In the genomic region with DNA sequence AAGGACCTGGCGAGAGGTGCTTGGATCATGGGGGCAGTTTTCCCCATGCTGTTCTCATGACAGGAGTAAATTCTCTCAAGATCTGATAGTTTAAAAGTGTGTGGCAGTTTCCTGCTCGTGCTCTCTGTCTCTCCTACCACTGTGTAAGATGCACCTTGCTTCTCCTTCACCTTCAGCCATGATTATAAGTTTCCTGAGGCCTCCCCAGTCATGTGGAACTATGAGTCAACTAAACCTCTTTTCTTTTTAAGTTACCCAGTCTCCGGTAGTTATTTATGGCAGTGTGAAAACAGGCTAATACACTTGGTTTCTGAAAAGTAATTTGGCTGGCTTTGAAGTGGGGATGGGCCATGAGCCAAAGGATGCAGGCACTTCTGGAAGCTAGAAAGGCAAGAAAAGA, we compare ENCODE assay signal across 22 cellular contexts.
"Had no signal": no experiment of that assay in that cellular context is flagged by ENCODE, and none has a peak within 500 bp of the region (broad histone marks: within the 10 kb centered on the region; RNA-seq: fewer than 3 reads in every experiment).

No MANE protein-coding gene starts in this region.

- H3K27ac Mint-ChIP-seq: stimulated activated effector memory CD8-positive, alpha-beta T cell treated with anti-CD3 and anti-CD28 coated beads, Interleukin-12 subunit alpha, Interleukin-12 subunit beta, amount 100 ng/mL, for 72 hours; T-helper 2 cell treated with Interferon-gamma antibody and Interleukin-4, amounts not matched to agents 5 μg/mL and 100 μg/mL, for 36 hours; type B pancreatic cell had no signal

- DNase-seq: activated CD4-positive, CD25-positive, alpha-beta regulatory T cell treated with anti-CD3 and anti-CD28 coated beads, Interleukin-2, amount 50 U/mL, for 72 hours; activated CD8-positive, alpha-beta memory T cell treated with anti-CD3 and anti-CD28 coated beads, Interleukin-2, amount 50 U/mL, for 48 hours; activated effector memory CD4-positive, alpha-beta T cell treated with anti-CD3 and anti-CD28 coated beads, Interleukin-2, amount 50 U/mL, for 16 hours; activated T-cell treated with anti-CD3 and anti-CD28 coated beads, Interleukin-2, amount 50 U/mL, for 72 hours; brain microvascular endothelial cell; caudate nucleus; dermis blood vessel endothelial cell; effector CD8-positive, alpha-beta T cell; foreskin melanocyte; kidney; naive thymus-derived CD4-positive, alpha-beta T cell; right lobe of liver; stimulated activated CD4-positive, alpha-beta T cell treated with anti-CD3 and anti-CD28 coated beads, Interleukin-1b, Interleukin-23, amount 100 ng/mL, for 48 hours; WERI-Rb-1 had no signal

- H3K36me3 ChIP-seq: brain microvascular endothelial cell, neural progenitor cell, thoracic aorta, WERI-Rb-1 had no signal

- H3K27ac ChIP-seq: brain microvascular endothelial cell, neural progenitor cell, right lobe of liver, skin epidermis, thoracic aorta, WERI-Rb-1 had no signal

- H3K36me3 Mint-ChIP-seq: stimulated activated effector memory CD8-positive, alpha-beta T cell treated with anti-CD3 and anti-CD28 coated beads, Interleukin-12 subunit alpha, Interleukin-12 subunit beta, amount 100 ng/mL, for 72 hours; type B pancreatic cell had no signal

- H3K27me3 Mint-ChIP-seq: naive thymus-derived CD4-positive, alpha-beta T cell; type B pancreatic cell had no signal

- H3K4me1 Mint-ChIP-seq: neural progenitor cell; stimulated activated effector memory CD8-positive, alpha-beta T cell treated with anti-CD3 and anti-CD28 coated beads, Interleukin-12 subunit alpha, Interleukin-12 subunit beta, amount 100 ng/mL, for 72 hours had no signal

- H3K27me3 ChIP-seq: brain microvascular endothelial cell, neural progenitor cell, right lobe of liver had no signal

- H3K4me1 ChIP-seq: neural progenitor cell, right lobe of liver had no signal

- H3K9me3 ChIP-seq: right lobe of liver, thoracic aorta had no signal

- ATAC-seq: activated T-cell treated with anti-CD3 and anti-CD28 coated beads, Interleukin-2, amount 50 U/mL, for 72 hours; naive thymus-derived CD4-positive, alpha-beta T cell; right lobe of liver; SK-N-SH treated with all-trans-retinoic acid at 6 μM for 48 hours; stimulated activated effector memory CD8-positive, alpha-beta T cell treated with anti-CD3 and anti-CD28 coated beads, Interleukin-12 subunit alpha, Interleukin-12 subunit beta, amount 100 ng/mL, for 72 hours had no signal

- H3K9me3 Mint-ChIP-seq: activated T-cell treated with anti-CD3 and anti-CD28 coated beads, Interleukin-2, amount 50 U/mL, for 72 hours; neural progenitor cell; stimulated activated effector memory CD8-positive, alpha-beta T cell treated with anti-CD3 and anti-CD28 coated beads, Interleukin-12 subunit alpha, Interleukin-12 subunit beta, amount 100 ng/mL, for 72 hours; T-helper 2 cell treated with Interferon-gamma antibody and Interleukin-4, amounts not matched to agents 5 μg/mL and 100 μg/mL, for 36 hours; type B pancreatic cell had no signal

- H3K4me3 Mint-ChIP-seq: activated T-cell treated with anti-CD3 and anti-CD28 coated beads, Interleukin-2, amount 50 U/mL, for 72 hours; naive thymus-derived CD4-positive, alpha-beta T cell; neural progenitor cell; stimulated activated effector memory CD8-positive, alpha-beta T cell treated with anti-CD3 and anti-CD28 coated beads, Interleukin-12 subunit alpha, Interleukin-12 subunit beta, amount 100 ng/mL, for 72 hours; T-helper 2 cell treated with Interferon-gamma antibody and Interleukin-4, amounts not matched to agents 5 μg/mL and 100 μg/mL, for 36 hours; type B pancreatic cell had no signal

- H3K4me3 ChIP-seq: lung, neural progenitor cell, right lobe of liver, skin epidermis, thoracic aorta had no signal
